Comparison of ENCODE assay signal across 8 cellular contexts in genomic region chr9:34379334-34380033, GRCh38. TPM values are rescaled to one million over a fixed set of nuclear protein-coding genes. Genes with fewer than 3 reads are reported as not detected.
DNase-seq lines count a peak whose midpoint lies in the region; FAIRE-seq and TF ChIP-seq lines count a peak whose summit lies in the region.

No MANE protein-coding gene starts in this region.

- no peaks in the 10 kb centered on the region for H3K36me3 ChIP-seq in neuron (ENCODE audit: insufficient read depth, low read length)
- H3K36me3 ChIP-seq in stomach, result no peaks in the 10 kb centered on the region

- no peak for TF ChIP-seq EP300 in stomach (IDR thresholded peaks at IDR 0.05)

- peaks cover 27% of the 10 kb centered on the region for H3K27me3 ChIP-seq in neuron (ENCODE audit: insufficient read depth, low read length)
- no peaks in the 10 kb centered on the region for H3K27me3 ChIP-seq in stomach

- no peak overlapping the region for H2AFZ ChIP-seq in neuron (ENCODE audit: low read depth, low read length)

- H3K27ac ChIP-seq in stomach, result peak overlapping the region in 4 of 5 donors; percentile 50 to 78 (median 68)

- intact Hi-C loops in stomach (cut with DNase I; ENCODE audit: low total_unique reads), result loop anchor here (10.0 kb wide), 1 partner anchor 195 kb away; no protein-coding TSS in a partner anchor

- H3K9me3 ChIP-seq in neuron (ENCODE audit: low read length), result no peaks in the 10 kb centered on the region
- no peaks in the 10 kb centered on the region for H3K9me3 ChIP-seq in stomach

- WGBS in stomach, 5 donors, result 5 to 8% (median 7%) methylated on average over 34 to 35 of the region's 35 CpGs

- TF ChIP-seq POLR2A in Raji (IDR thresholded peaks at IDR 0.05; ENCODE audit: insufficient read depth, low read depth, low read length), result peak; percentile 39
- no peak for TF ChIP-seq POLR2A in stomach (IDR thresholded peaks at IDR 0.05)

- DNase-seq in SIG-M5 treated with dmso at 0.1 percent for 504 hours (lab: John Stamatoyannopoulos, UW; ENCODE audit: unreplicated experiment), result peak; percentile 73
- DNase-seq in SIG-M5 (lab: John Stamatoyannopoulos, UW), result no peak
- peak; percentile 82 for DNase-seq in activated gamma-delta T cell treated with anti-CD3 and anti-CD28 coated beads, Interleukin-2, amount 50 U/mL, for 16 hours (ENCODE audit: low read depth)
- peak; percentile 83 to 88 for DNase-seq in frontal cortex (ENCODE audit: low spot score in 2 of 2)
- peak; percentile 92 for DNase-seq in stomach

- peak; percentile 98 for TF ChIP-seq CTCF in LNCAP (IDR thresholded peaks at IDR 0.05)
- peak in 6 of 7 experiments; percentile 79 to 100 (median 98) for TF ChIP-seq CTCF in stomach (IDR thresholded peaks at IDR 0.05)

- no peak for FAIRE-seq in frontal cortex (lab: Jason Lieb, UNC)

- peaks cover 17% of the 10 kb centered on the region for H3K4me1 ChIP-seq in neuron (ENCODE audit: insufficient read depth, low read length)
- peaks cover 48 to 62% (median 55%) of the 10 kb centered on the region in 4 donors for H3K4me1 ChIP-seq in stomach

- H3K4me3 ChIP-seq in neuron (ENCODE audit: low read length) (peak overlapping the region; percentile 22), stomach (peak overlapping the region; percentile 42 to 64 (median 55))

RNA-seq across cellular contexts. Expression of gene MYORG, which starts 2.8 kb away (rescaled TPM):
- total RNA-seq in frontal cortex (2.4 TPM), stomach (10 to 100 TPM in 4 of 5 donors, 1 to 10 TPM in 1; 9.5 to 31.3 (median 19.6) TPM)
- 1 to 10 TPM in 2 of 3 donors, under 1 TPM in 1; 0.76 to 9.0 (median 3.9) TPM for polyA plus RNA-seq in stomach

RNA-seq across cellular contexts. Expression of gene NUDT2, which starts 50.1 kb away (rescaled TPM):
- 15.5 TPM for total RNA-seq in frontal cortex
- 10 to 100 TPM in 3 of 5 donors, 1 to 10 TPM in 1, under 1 TPM in 1; 0.87 to 46.9 (median 17.0) TPM for total RNA-seq in stomach
- polyA plus RNA-seq in stomach, result 10 to 100 TPM; 22.2 to 73.2 (median 34.5) TPM

RNA-seq across cellular contexts. Expression of gene KIF24, which starts 50.4 kb away (rescaled TPM):
- 1.2 TPM for total RNA-seq in frontal cortex
- total RNA-seq in stomach, result 1 to 10 TPM in 4 of 5 donors, under 1 TPM in 1; 0.29 to 5.8 (median 3.2) TPM
- polyA plus RNA-seq in stomach, result under 1 TPM; 0.37 to 0.90 (median 0.46) TPM
